Comparison of ENCODE assay signal across 10 cellular contexts in the genomic region with DNA sequence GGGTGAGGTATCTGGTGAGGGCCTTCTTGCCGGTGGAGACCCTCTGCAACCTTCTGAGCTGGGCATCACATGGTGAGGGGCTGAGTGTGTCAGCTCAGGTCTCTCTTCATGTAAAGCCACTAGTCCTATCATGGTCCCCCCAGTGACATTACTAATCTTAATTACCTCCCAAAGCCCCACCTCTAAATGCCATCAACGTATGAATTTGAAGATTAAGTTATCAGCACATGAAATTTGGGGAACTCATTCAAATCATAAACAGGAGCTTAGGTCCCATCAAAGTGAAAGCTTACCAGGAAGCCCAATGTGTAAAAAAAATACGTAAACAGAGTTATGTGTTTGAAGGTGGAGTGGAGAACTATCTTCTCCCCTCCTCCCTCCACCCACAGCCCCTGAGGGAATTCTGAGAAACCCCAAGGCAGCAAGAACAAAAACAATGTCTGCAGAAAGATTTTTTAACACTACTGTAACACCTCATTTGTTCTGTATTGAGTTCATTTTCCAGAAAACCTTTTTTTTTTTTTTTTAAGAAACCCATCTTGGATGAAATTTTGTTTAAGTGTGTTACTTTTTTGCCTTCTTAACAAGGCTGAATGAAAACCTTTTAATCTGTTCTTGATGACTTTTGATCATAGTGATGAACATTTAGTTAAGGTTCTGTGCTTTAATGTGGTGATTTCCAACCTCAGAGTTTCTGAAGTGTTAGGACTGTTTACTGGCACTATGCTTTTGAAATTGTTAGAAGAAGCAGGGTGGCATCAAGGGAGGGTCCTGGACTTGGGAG.
A peak's percentile ranks its signal among the peaks of the same experiment; 100 is the strongest.
DNase-seq lines count a peak whose midpoint lies in the region; ATAC-seq lines count a peak whose summit lies in the region.
"Had no signal": no experiment of that assay in that cellular context is flagged by ENCODE, and none has a peak within 500 bp of the region (broad histone marks: within the 10 kb centered on the region; RNA-seq: fewer than 3 reads in every experiment).

No MANE protein-coding gene starts in this region.

- H3K27ac Mint-ChIP-seq in stimulated activated memory B cell treated with anti-CD40 and anti-IgM and Interleukin-4, amounts not matched to agents 10 μg/mL and 1 μg/mL and 100 μg/mL, for 72 hours, result peak overlapping the region; percentile 81

- ATAC-seq in HG03095 (IDR thresholded peaks at IDR 0.05; ENCODE audit: unreplicated experiment), result peak; percentile 37
- ATAC-seq in stimulated activated memory B cell treated with anti-CD40 and anti-IgM and Interleukin-4, amounts not matched to agents 10 μg/mL and 1 μg/mL and 100 μg/mL, for 72 hours, result peak; percentile 92
- ATAC-seq: HCT116 had no signal

- H3K9me3 Mint-ChIP-seq in stimulated activated memory B cell treated with anti-CD40 and anti-IgM and Interleukin-4, amounts not matched to agents 10 μg/mL and 1 μg/mL and 100 μg/mL, for 72 hours, result no peaks in the 10 kb centered on the region

- no peaks in the 10 kb centered on the region for H3K27me3 Mint-ChIP-seq in stimulated activated memory B cell treated with anti-CD40 and anti-IgM and Interleukin-4, amounts not matched to agents 10 μg/mL and 1 μg/mL and 100 μg/mL, for 72 hours

- peak; percentile 49 for DNase-seq in activated naive CD4-positive, alpha-beta T cell treated with Interleukin-2 at 50 U/mL for 16 hours
- DNase-seq in activated naive CD4-positive, alpha-beta T cell (lab: John Stamatoyannopoulos, UW), result no peak
- peak; percentile 29 for DNase-seq in activated effector memory CD4-positive, alpha-beta T cell treated with Interleukin-2 at 50 U/mL for 16 hours
- DNase-seq in RKO (ENCODE audit: low spot score) (no peak), 8988T (no peak), NCI-H1930 (lab: John Stamatoyannopoulos, UW) (no peak)
- DNase-seq: anterior cingulate cortex had no signal

- H3K4me3 Mint-ChIP-seq in stimulated activated memory B cell treated with anti-CD40 and anti-IgM and Interleukin-4, amounts not matched to agents 10 μg/mL and 1 μg/mL and 100 μg/mL, for 72 hours, result peak overlapping the region; percentile 75

- peaks cover 81% of the 10 kb centered on the region for H3K4me1 Mint-ChIP-seq in stimulated activated memory B cell treated with anti-CD40 and anti-IgM and Interleukin-4, amounts not matched to agents 10 μg/mL and 1 μg/mL and 100 μg/mL, for 72 hours

- peaks cover 8% of the 10 kb centered on the region for H3K36me3 Mint-ChIP-seq in stimulated activated memory B cell treated with anti-CD40 and anti-IgM and Interleukin-4, amounts not matched to agents 10 μg/mL and 1 μg/mL and 100 μg/mL, for 72 hours

Comparison
In these comparisons a context has a peak if more than half of its experiments do, and no peak if none do; other contexts are left out.
1. DNase-seq: peak in activated naive CD4-positive, alpha-beta T cell treated with Interleukin-2 at 50 U/mL for 16 hours (single experiment) and activated effector memory CD4-positive, alpha-beta T cell treated with Interleukin-2 at 50 U/mL for 16 hours (single experiment); none in activated naive CD4-positive, alpha-beta T cell (0 of 4), RKO (single experiment), 8988T (single experiment) and NCI-H1930 (0 of 2).